In genomic region chr20:47221036-47221625, GRCh38 we compare ENCODE assay signal across 14 cellular contexts.
DNase-seq lines count a peak whose midpoint lies in the region; ATAC-seq and TF ChIP-seq lines count a peak whose summit lies in the region.
"Had no signal": no experiment of that assay in that cellular context is flagged by ENCODE, and none has a peak within 500 bp of the region (broad histone marks: within the 10 kb centered on the region; RNA-seq: fewer than 3 reads in every experiment).

No MANE protein-coding gene starts in this region.

- H3K4me3 Mint-ChIP-seq in activated CD4-positive, alpha-beta memory T cell treated with anti-CD3 and anti-CD28 coated beads, Interleukin-2, amount 10 ng/mL, durations not matched to agents 7 days and 5 days: no peak overlapping the region
- no peak overlapping the region for H3K4me3 Mint-ChIP-seq in activated CD4-positive, alpha-beta memory T cell treated with anti-CD3 and anti-CD28 coated beads for 36 hours
- H3K4me3 Mint-ChIP-seq in WTC11 (no peak overlapping the region), progenitor cell of endocrine pancreas (ENCODE audit: low read depth) (no peak overlapping the region)

- H3K27ac Mint-ChIP-seq in activated CD4-positive, alpha-beta memory T cell treated with anti-CD3 and anti-CD28 coated beads, Interleukin-2, amount 10 ng/mL, durations not matched to agents 7 days and 5 days: peak overlapping the region; percentile 35
- no peak overlapping the region for H3K27ac Mint-ChIP-seq in activated CD4-positive, alpha-beta memory T cell treated with anti-CD3 and anti-CD28 coated beads for 36 hours
- H3K27ac Mint-ChIP-seq in WTC11: peak overlapping the region; percentile 72; the same call in 1 of the 2 replicates
- H3K27ac Mint-ChIP-seq in progenitor cell of endocrine pancreas: peak overlapping the region; percentile 67

- H3K4me1 Mint-ChIP-seq in activated CD4-positive, alpha-beta memory T cell treated with anti-CD3 and anti-CD28 coated beads, Interleukin-2, amount 10 ng/mL, durations not matched to agents 7 days and 5 days: peaks cover 13% of the 10 kb centered on the region
- H3K4me1 Mint-ChIP-seq in activated CD4-positive, alpha-beta memory T cell treated with anti-CD3 and anti-CD28 coated beads for 36 hours (ENCODE audit: low read depth): no peaks in the 10 kb centered on the region
- no peaks in the 10 kb centered on the region for H3K4me1 Mint-ChIP-seq in WTC11
- no peaks in the 10 kb centered on the region for H3K4me1 Mint-ChIP-seq in progenitor cell of endocrine pancreas (ENCODE audit: low read depth)

- no peak for DNase-seq in activated CD4-positive, alpha-beta memory T cell treated with anti-CD3 and anti-CD28 coated beads, Interleukin-2, amount 10 ng/mL, durations not matched to agents 7 days and 5 days
- no peak for DNase-seq in activated CD4-positive, alpha-beta memory T cell treated with anti-CD3 and anti-CD28 coated beads for 36 hours
- DNase-seq in GM20000 (ENCODE audit: low spot score): peak; percentile 33
- no peak for DNase-seq in WTC11 (ENCODE audit: low spot score)
- no peak for DNase-seq in progenitor cell of endocrine pancreas (ENCODE audit: low spot score, unreplicated experiment)
- no peak for DNase-seq in stimulated activated CD4-positive, alpha-beta T cell treated with anti-CD3 and anti-CD28 coated beads, Interleukin-15, amount 100 ng/mL, for 24 hours
- no peak for DNase-seq in medulla oblongata (ENCODE audit: extremely low spot score)
- DNase-seq: DMS53, GOT3, KG1, NCI-H1092, NCI-H187 treated with DMSO at 0.1 percent for 48 hours, NCI-H524 had no signal

- TF ChIP-seq CTCF in GM20000 (IDR thresholded peaks at IDR 0.05; ENCODE audit: extremely low read depth, missing control alignments) (no peak), WTC11 (IDR thresholded peaks at IDR 0.05) (no peak), progenitor cell of endocrine pancreas (IDR thresholded peaks at IDR 0.05; ENCODE audit: unreplicated experiment) (no peak)

- H3K36me3 Mint-ChIP-seq in activated CD4-positive, alpha-beta memory T cell treated with anti-CD3 and anti-CD28 coated beads, Interleukin-2, amount 10 ng/mL, durations not matched to agents 7 days and 5 days (ENCODE audit: low read depth): peaks cover 69% of the 10 kb centered on the region
- H3K36me3 Mint-ChIP-seq in activated CD4-positive, alpha-beta memory T cell treated with anti-CD3 and anti-CD28 coated beads for 36 hours: peaks cover 46% of the 10 kb centered on the region
- peaks cover 82% of the 10 kb centered on the region for H3K36me3 Mint-ChIP-seq in WTC11
- peaks cover 46% of the 10 kb centered on the region for H3K36me3 Mint-ChIP-seq in progenitor cell of endocrine pancreas (ENCODE audit: insufficient read depth)

- ATAC-seq in WTC11: no peak; the same call in 1 of the 2 replicates
- ATAC-seq in HG02642 (IDR thresholded peaks at IDR 0.05; ENCODE audit: poor library complexity, unreplicated experiment): no peak

- H3K27me3 Mint-ChIP-seq in activated CD4-positive, alpha-beta memory T cell treated with anti-CD3 and anti-CD28 coated beads, Interleukin-2, amount 10 ng/mL, durations not matched to agents 7 days and 5 days: no peaks in the 10 kb centered on the region
- H3K27me3 Mint-ChIP-seq in activated CD4-positive, alpha-beta memory T cell treated with anti-CD3 and anti-CD28 coated beads for 36 hours: no peaks in the 10 kb centered on the region
- no peaks in the 10 kb centered on the region for H3K27me3 Mint-ChIP-seq in WTC11 (ENCODE audit: low read depth)
- H3K27me3 Mint-ChIP-seq in progenitor cell of endocrine pancreas: no peaks in the 10 kb centered on the region

- intact Hi-C loops in activated CD4-positive, alpha-beta memory T cell treated with anti-CD3 and anti-CD28 coated beads for 36 hours (cut with micrococcal nuclease): no loop called here

- H3K9me3 Mint-ChIP-seq in activated CD4-positive, alpha-beta memory T cell treated with anti-CD3 and anti-CD28 coated beads, Interleukin-2, amount 10 ng/mL, durations not matched to agents 7 days and 5 days: no peaks in the 10 kb centered on the region
- no peaks in the 10 kb centered on the region for H3K9me3 Mint-ChIP-seq in activated CD4-positive, alpha-beta memory T cell treated with anti-CD3 and anti-CD28 coated beads for 36 hours
- H3K9me3 Mint-ChIP-seq in WTC11 (no peaks in the 10 kb centered on the region), progenitor cell of endocrine pancreas (ENCODE audit: low read depth) (no peaks in the 10 kb centered on the region)

- CTCF ChIA-PET in activated CD4-positive, alpha-beta memory T cell treated with anti-CD3 and anti-CD28 coated beads, Interleukin-2, amount 10 ng/mL, durations not matched to agents 7 days and 5 days (lab: Charles Lee): interaction anchor here (1.2 to 5.0 kb wide), 2 partner anchors 26 to 162 kb away, joined by 3 to 35 read pairs; no protein-coding TSS in a partner anchor
- CTCF ChIA-PET in activated CD4-positive, alpha-beta memory T cell treated with anti-CD3 and anti-CD28 coated beads for 36 hours (lab: Charles Lee): interaction anchor here (0.6 to 13.6 kb wide), 5 partner anchors 9 to 175 kb away, joined by 3 to 122 read pairs (median 3); no protein-coding TSS in a partner anchor
- CTCF ChIA-PET in WTC11 (lab: Charles Lee): interaction anchor here (0.6 to 6.6 kb wide), 5 partner anchors 15 to 218 kb away, joined by 3 to 37 read pairs (median 3); no protein-coding TSS in a partner anchor

- POLR2A ChIA-PET in activated CD4-positive, alpha-beta memory T cell treated with anti-CD3 and anti-CD28 coated beads, Interleukin-2, amount 10 ng/mL, durations not matched to agents 7 days and 5 days (lab: Charles Lee): interaction anchor here (1.4 kb wide), 1 partner anchor 159 kb away, joined by 3 read pairs; no protein-coding TSS in a partner anchor
- POLR2A ChIA-PET in activated CD4-positive, alpha-beta memory T cell treated with anti-CD3 and anti-CD28 coated beads for 36 hours (lab: Charles Lee): no interaction called here
- POLR2A ChIA-PET in WTC11 (lab: Charles Lee): no interaction called here

TF ChIP-seq in WTC11, 78 proteins besides CTCF, POLR2A, EP300 and RAD21:
- no peak for TF ChIP-seq ERG (CRISPR knock-in tag; IDR thresholded peaks at IDR 0.05)
- TF ChIP-seq IRF2 (CRISPR knock-in tag; IDR thresholded peaks at IDR 0.05; ENCODE audit: borderline replicate concordance, low read depth): no peak
- TF ChIP-seq SMAD3 (CRISPR knock-in tag; IDR thresholded peaks at IDR 0.05; ENCODE audit: borderline replicate concordance): no peak
- no peak for TF ChIP-seq SMAD4 (CRISPR knock-in tag; IDR thresholded peaks at IDR 0.05)
- no peak for TF ChIP-seq TEAD4 (CRISPR knock-in tag; IDR thresholded peaks at IDR 0.05)
- TF ChIP-seq ZBTB21 (CRISPR knock-in tag; IDR thresholded peaks at IDR 0.05; ENCODE audit: borderline replicate concordance): no peak
- TF ChIP-seq ZNF425 (CRISPR knock-in tag; conservative IDR thresholded peaks at IDR 0.05): no peak
- no peak for TF ChIP-seq FOXJ3 (CRISPR knock-in tag; IDR thresholded peaks at IDR 0.05; ENCODE audit: borderline replicate concordance)
- no peak for TF ChIP-seq SOX15 (CRISPR knock-in tag; IDR thresholded peaks at IDR 0.05)
